19 cellular contexts compared by ENCODE assay signal in genomic region chr4:7223566-7223965, GRCh38. TPM values are rescaled to one million over a fixed set of nuclear protein-coding genes. Genes with fewer than 3 reads are reported as not detected.
A peak's percentile ranks its signal among the peaks of the same experiment; 100 is the strongest.
DNase-seq lines count a peak whose midpoint lies in the region; ATAC-seq, FAIRE-seq and TF ChIP-seq lines count a peak whose summit lies in the region.
"Had no signal": no experiment of that assay in that cellular context is flagged by ENCODE, and none has a peak within 500 bp of the region (broad histone marks: within the 10 kb centered on the region; RNA-seq: fewer than 3 reads in every experiment).

No MANE protein-coding gene starts in this region.

- TF ChIP-seq POLR2A in A549 (IDR thresholded peaks at IDR 0.05; ENCODE audit: low read length): no peak

- H3K4me1 ChIP-seq in A549: peaks cover 9% of the 10 kb centered on the region; the same call in 2 of the 3 replicates
- H3K4me1 ChIP-seq in PC-3 (ENCODE audit: insufficient read depth, low read length): peaks cover 5% of the 10 kb centered on the region
- H3K4me1 ChIP-seq in mammary epithelial cell (ENCODE audit: insufficient read depth, low read length): no peaks in the 10 kb centered on the region

- TF ChIP-seq CTCF in A549 (IDR thresholded peaks at IDR 0.05): no peak
- no peak for TF ChIP-seq CTCF in PC-3 (conservative IDR thresholded peaks at IDR 0.05; ENCODE audit: low read depth, low read length)
- no peak for TF ChIP-seq CTCF in WERI-Rb-1 (IDR thresholded peaks at IDR 0.05; ENCODE audit: low read depth, low read length)
- TF ChIP-seq CTCF in mammary epithelial cell (conservative IDR thresholded peaks at IDR 0.05 in 1 of 2, IDR thresholded peaks at IDR 0.05 in 1 of 2; ENCODE audit: extremely low read depth in 1 of 2, insufficient read depth in 1 of 2, low read depth in 1 of 2, low read length in 2 of 2): no peak

- 36% methylated on average over 4 of the region's 5 CpGs for WGBS in A549 (ENCODE audit: missing lambda C conversion rate)
- 65% methylated on average over 4 of the region's 5 CpGs for WGBS in mammary epithelial cell (ENCODE audit: low coverage, missing lambda C conversion rate)

- TF ChIP-seq RAD21 in A549 (conservative IDR thresholded peaks at IDR 0.05 in 1 of 2, IDR thresholded peaks at IDR 0.05 in 1 of 2): no peak

- no peaks in the 10 kb centered on the region for H3K27me3 ChIP-seq in PC-3 (ENCODE audit: low read length)
- H3K27me3 ChIP-seq in WERI-Rb-1 (ENCODE audit: insufficient read depth, low read depth, severe bottlenecking): no peaks in the 10 kb centered on the region
- H3K27me3 ChIP-seq in mammary epithelial cell (ENCODE audit: insufficient read depth, low read length): no peaks in the 10 kb centered on the region

- H3K4me2 ChIP-seq in A549: no peak overlapping the region; the same call in 2 of the 3 replicates
- no peak overlapping the region for H3K4me2 ChIP-seq in PC-3 (ENCODE audit: low read length)
- no peak overlapping the region for H3K4me2 ChIP-seq in mammary epithelial cell (ENCODE audit: insufficient read depth, low read depth, low read length)

- H3K27ac ChIP-seq in A549: peak overlapping the region in 1 of 2 experiments; percentile 22; a peak in 1 of 6 replicates
- H3K27ac ChIP-seq in PC-3 (ENCODE audit: low read length): no peak overlapping the region
- H3K27ac ChIP-seq in WERI-Rb-1: peak overlapping the region; percentile 99
- H3K27ac ChIP-seq in mammary epithelial cell (ENCODE audit: insufficient read depth, low read depth, low read length): no peak overlapping the region
- H3K27ac ChIP-seq: GM23248 had no signal

- H3K9me3 ChIP-seq in A549: no peaks in the 10 kb centered on the region
- no peaks in the 10 kb centered on the region for H3K9me3 ChIP-seq in PC-3 (ENCODE audit: low read length)
- H3K9me3 ChIP-seq in WERI-Rb-1 (ENCODE audit: severe bottlenecking): no peaks in the 10 kb centered on the region
- H3K9me3 ChIP-seq in mammary epithelial cell (replicated peaks; ENCODE audit: insufficient read depth, low read length): no peaks in the 10 kb centered on the region

- intact Hi-C loops in PC-3 (cut with micrococcal nuclease): no loop called here
- intact Hi-C loops in mammary epithelial cell (cut with micrococcal nuclease): loop anchor here (1.0 kb wide), 1 partner anchor 19 kb away; no protein-coding TSS in a partner anchor

- H3K4me3 ChIP-seq in A549 (no peak overlapping the region), PC-3 (ENCODE audit: low read length) (no peak overlapping the region), WERI-Rb-1 (ENCODE audit: low read depth, low read length) (no peak overlapping the region), mammary epithelial cell (replicated peaks in 1 of 3; ENCODE audit: insufficient read depth in 1 of 3, low read depth in 2 of 3, low read length in 3 of 3) (no peak overlapping the region)
- H3K4me3 ChIP-seq: GM23248 had no signal

- H4K20me1 ChIP-seq in PC-3 (ENCODE audit: low read length) (no peaks in the 10 kb centered on the region), mammary epithelial cell (ENCODE audit: insufficient read depth, low read length) (no peaks in the 10 kb centered on the region)

- no peaks in the 10 kb centered on the region for H3K9me2 ChIP-seq in PC-3 (replicated peaks; ENCODE audit: low read length)

- no peaks in the 10 kb centered on the region for H3F3A ChIP-seq in PC-3 (ENCODE audit: low read length, unreplicated experiment)

- peak in 1 of 2 experiments; percentile 46 for DNase-seq in A549 (ENCODE audit: low read depth in 1 of 2, low spot score in 1 of 2)
- no peak for DNase-seq in PC-3
- DNase-seq in WERI-Rb-1: no peak
- DNase-seq in mammary epithelial cell: no peak
- DNase-seq in NCI-H82 treated with DMSO at 0.1 percent for 48 hours (lab: John Stamatoyannopoulos, UW; ENCODE audit: unreplicated experiment): no peak
- DNase-seq: 8988T; C1 segment of cervical spinal cord; Calu3; CD4-positive, alpha-beta memory T cell; COR-L47; DMS53; GF-D8; GM23248; H7; HCEC 1CT had no signal

- BruUV-seq in PC-3 (replicated peaks; lab: Mats Ljungman, UMichigan) (no TSS peak), mammary epithelial cell (replicated peaks; lab: Mats Ljungman, UMichigan) (no TSS peak)

- H3K79me2 ChIP-seq in PC-3 (ENCODE audit: low read length): peaks cover 13% of the 10 kb centered on the region
- H3K79me2 ChIP-seq in mammary epithelial cell (ENCODE audit: insufficient read depth, low read length): no peaks in the 10 kb centered on the region

- H3K9ac ChIP-seq in PC-3 (ENCODE audit: low read length) (no peak overlapping the region), mammary epithelial cell (ENCODE audit: insufficient read depth, low read length) (no peak overlapping the region)
- H3K9ac ChIP-seq: GM23248 had no signal

- FAIRE-seq in A549 (lab: Jason Lieb, UNC): no peak
- FAIRE-seq: GM12891, H1 had no signal

- in situ Hi-C loops in mammary epithelial cell (cut with MboI; ENCODE audit: low sequenced_read_pairs in 2 of 2): no loop called here

- ATAC-seq in A549 (peak; percentile 33 to 44; a peak in 1 of 6 replicates), PC-3 (peak; percentile 46), HG02938 (IDR thresholded peaks at IDR 0.05; ENCODE audit: unreplicated experiment) (no peak)

- CTCF ChIA-PET in A549 (lab: Yijun Ruan, JAX): interaction anchor here (0.6 to 1.1 kb wide), 2 partner anchors 44 to 119 kb away, joined by 3 read pairs; no protein-coding TSS in a partner anchor
- CTCF ChIA-PET in PC-3 (lab: Charles Lee): no interaction called here
- CTCF ChIA-PET in mammary epithelial cell (lab: Charles Lee; ENCODE audit: low non-redundant PET): no interaction called here

- H2AFZ ChIP-seq in PC-3 (ENCODE audit: low read length): no peak overlapping the region
- H2AFZ ChIP-seq in mammary epithelial cell (ENCODE audit: low read depth, low read length): no peak overlapping the region
- H2AFZ ChIP-seq: GM23248 had no signal

- H3K36me3 ChIP-seq in PC-3 (ENCODE audit: low read depth, low read length) (no peaks in the 10 kb centered on the region), WERI-Rb-1 (peaks cover 24% of the 10 kb centered on the region), mammary epithelial cell (ENCODE audit: insufficient read depth, low read length) (no peaks in the 10 kb centered on the region)

- POLR2A ChIA-PET in A549 (lab: Yijun Ruan, JAX): no interaction called here
- POLR2A ChIA-PET in PC-3 (lab: Charles Lee; ENCODE audit: unreplicated experiment): no interaction called here

- dilution Hi-C loops in mammary epithelial cell (cut with HindIII; ENCODE audit: low sequenced_read_pairs): loop anchor here (5.0 to 10.0 kb wide), 3 partner anchors 64 to 784 kb away; no protein-coding TSS in a partner anchor

- no peak for TF ChIP-seq EP300 in A549 (IDR thresholded peaks at IDR 0.05)

TF ChIP-seq in A549, 52 proteins besides CTCF, POLR2A, EP300 and RAD21 (continues in another document):
- TF ChIP-seq PHF8 (IDR thresholded peaks at IDR 0.05; ENCODE audit: borderline replicate concordance, low read depth): no peak
- no peak for TF ChIP-seq HOXB13 (CRISPR knock-in tag; IDR thresholded peaks at IDR 0.05; ENCODE audit: low read depth)
- no peak for TF ChIP-seq MAX (IDR thresholded peaks at IDR 0.05)
- TF ChIP-seq FOSL2 (IDR thresholded peaks at IDR 0.05): no peak
- TF ChIP-seq FOSL2 (CRISPR knock-in tag; IDR thresholded peaks at IDR 0.05): no peak
- TF ChIP-seq SREBF2 (IDR thresholded peaks at IDR 0.05): no peak
- no peak for TF ChIP-seq GATA3 (IDR thresholded peaks at IDR 0.05; ENCODE audit: borderline replicate concordance)
- no peak for TF ChIP-seq ZFP36 (IDR thresholded peaks at IDR 0.05; ENCODE audit: borderline replicate concordance, partially characterized antibody)
- no peak for TF ChIP-seq ESRRA (IDR thresholded peaks at IDR 0.05; ENCODE audit: borderline replicate concordance, low read length)
- TF ChIP-seq NR3C1 (IDR thresholded peaks at IDR 0.05): no peak
- no peak for TF ChIP-seq CHD2 (IDR thresholded peaks at IDR 0.05; ENCODE audit: low read length, partially characterized antibody)
- TF ChIP-seq EHF (CRISPR knock-in tag; IDR thresholded peaks at IDR 0.05): no peak
- TF ChIP-seq CBX2 (IDR thresholded peaks at IDR 0.05; ENCODE audit: borderline replicate concordance, low read depth): no peak
- TF ChIP-seq NPAS2 (CRISPR knock-in tag; IDR thresholded peaks at IDR 0.05; ENCODE audit: borderline replicate concordance): no peak
- TF ChIP-seq HMGXB4 (CRISPR knock-in tag; IDR thresholded peaks at IDR 0.05; ENCODE audit: borderline replicate concordance): no peak
- no peak for TF ChIP-seq HES2 (IDR thresholded peaks at IDR 0.05)

RNA-seq across cellular contexts. Expression of gene SORCS2, which starts 31.2 kb away (rescaled TPM):
- polyA plus RNA-seq in A549 (2011; rRNA removed): 1.4 and 2.3 TPM in 2 replicates
- polyA plus RNA-seq in A549 (2012; cell fraction: cytosol; rRNA removed): 1.5 and 1.8 TPM in 2 replicates
- 6.5 and 7.7 TPM in 2 replicates for polyA plus RNA-seq in A549 (2012; cell fraction: nucleus; rRNA removed)
- 4.3 to 5.1 TPM (median 4.6 TPM) in 3 replicates for polyA plus RNA-seq in A549 (2017; fragmentation: RNase III; extraction: RNeasy Plus Mini Kit Qiagen cat#74134 plus additional on column Dnase treatment)
- polyA minus RNA-seq in A549 (2011; rRNA and poly(A)+ RNA removed): 1.6 and 2.1 TPM in 2 replicates
- 4.1 and 6.6 TPM in 2 replicates for total RNA-seq in PC-3 (2014; rRNA removed)
- total RNA-seq in mammary epithelial cell: 10 to 100 TPM in 1 of 2 donors, 1 to 10 TPM in 1; 1.6 to 10.7 TPM
- 0.91 TPM for polyA plus RNA-seq in mammary epithelial cell
- 0.47 TPM for polyA minus RNA-seq in mammary epithelial cell
- total RNA-seq: Calu3; CD4-positive, alpha-beta memory T cell; G401 had no signal
- polyA plus RNA-seq: CD4-positive, alpha-beta memory T cell had no signal
